In the genomic region with DNA sequence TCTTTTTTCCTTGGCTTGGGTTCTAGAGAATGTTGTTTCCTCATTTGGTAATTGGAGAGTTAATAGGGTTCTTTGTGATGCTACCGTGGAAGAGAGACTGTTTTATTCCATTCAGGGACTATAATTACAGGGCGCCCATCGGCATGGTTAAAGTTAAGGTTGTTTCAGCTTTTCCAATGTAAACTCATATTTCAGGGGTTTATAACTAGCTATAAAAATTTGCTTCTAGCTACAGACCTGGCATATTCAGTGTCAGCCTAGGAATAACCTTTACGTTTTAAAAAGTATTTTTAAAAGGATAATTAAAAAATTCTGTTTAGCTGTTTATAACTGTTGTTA, we compare ENCODE assay signal across 18 cellular contexts.
DNase-seq lines count a peak whose midpoint lies in the region; ATAC-seq and TF ChIP-seq lines count a peak whose summit lies in the region.
"Had no signal": no experiment of that assay in that cellular context is flagged by ENCODE, and none has a peak within 500 bp of the region (broad histone marks: within the 10 kb centered on the region; RNA-seq: fewer than 3 reads in every experiment).

No MANE protein-coding gene starts in this region.

- H3K27ac Mint-ChIP-seq in brain (peak overlapping the region in 4 of 5 experiments; percentile 33 to 84 (median 76)), Calu3 (ENCODE audit: unreplicated experiment) (no peak overlapping the region)
- no peak overlapping the region for H3K27ac Mint-ChIP-seq in activated naive CD4-positive, alpha-beta T cell treated with anti-CD3 and anti-CD28 coated beads for 36 hours
- H3K27ac Mint-ChIP-seq: activated CD4-positive, alpha-beta T cell treated with anti-CD3 and anti-CD28 coated beads, Interleukin-2, amount 10 ng/mL, durations not matched to agents 24 days and 14 days had no signal

- DNase-seq in suprapubic skin (ENCODE audit: low spot score in 2 of 2) (no peak), Calu3 (no peak)
- no peak for DNase-seq in activated naive CD4-positive, alpha-beta T cell treated with anti-CD3 and anti-CD28 coated beads for 36 hours
- no peak for DNase-seq in activated CD4-positive, CD25-positive, alpha-beta regulatory T cell treated with anti-CD3 and anti-CD28 coated beads, Interleukin-2, amount 50 U/mL, for 72 hours
- DNase-seq: activated CD4-positive, alpha-beta T cell treated with anti-CD3 and anti-CD28 coated beads, Interleukin-2, amount 10 ng/mL, durations not matched to agents 24 days and 14 days; activated naive CD4-positive, alpha-beta T cell treated with anti-CD3 and anti-CD28 coated beads, Interleukin-2, amount 50 U/mL, for 16 hours; effector CD8-positive, alpha-beta T cell; kidney glomerular epithelial cell; NCI-H526; stimulated activated CD4-positive, alpha-beta T cell treated with anti-CD3 and anti-CD28 coated beads, Interleukin-15, amount 100 ng/mL, for 24 hours; stimulated activated naive CD8-positive, alpha-beta T cell treated with anti-CD3 and anti-CD28 coated beads, Interleukin-15, Interleukin-2, amounts not matched to agents 100 U/mL and 50 U/mL, for 24 hours; T-helper 9 cell had no signal

- peaks cover 59% of the 10 kb centered on the region for H3K36me3 Mint-ChIP-seq in brain
- H3K36me3 Mint-ChIP-seq in Calu3 (ENCODE audit: insufficient read depth, unreplicated experiment): no peaks in the 10 kb centered on the region
- H3K36me3 Mint-ChIP-seq in activated naive CD4-positive, alpha-beta T cell treated with anti-CD3 and anti-CD28 coated beads for 36 hours (ENCODE audit: low read depth): peaks cover 26% of the 10 kb centered on the region

- intact Hi-C loops in Calu3 (cut with micrococcal nuclease; ENCODE audit: unreplicated experiment): no loop called here
- intact Hi-C loops in activated naive CD4-positive, alpha-beta T cell treated with anti-CD3 and anti-CD28 coated beads for 36 hours (cut with micrococcal nuclease): no loop called here

- H3K36me3 ChIP-seq in HUES6 (ENCODE audit: control insufficient read depth, insufficient read depth, low read length): no peaks in the 10 kb centered on the region
- peaks cover 10% of the 10 kb centered on the region for H3K36me3 ChIP-seq in mesodermal cell (ENCODE audit: control insufficient read depth, insufficient read depth, low read length)
- H3K36me3 ChIP-seq in suprapubic skin: no peaks in the 10 kb centered on the region

- CTCF ChIA-PET in Calu3 (lab: Charles Lee): interaction anchor here (0.6 to 0.8 kb wide), 2 partner anchors 13 to 47 kb away, joined by 3 read pairs; no protein-coding TSS in a partner anchor
- CTCF ChIA-PET in activated naive CD4-positive, alpha-beta T cell treated with anti-CD3 and anti-CD28 coated beads for 36 hours (lab: Charles Lee): interaction anchor here (0.7 to 1.1 kb wide), 2 partner anchors 9 to 300 kb away, joined by 4 to 5 read pairs; no protein-coding TSS in a partner anchor

- H3K9me3 Mint-ChIP-seq in brain (peaks cover 0 to 2% (median 1%) of the 10 kb centered on the region in 5 experiments), Calu3 (ENCODE audit: low read depth, unreplicated experiment) (peaks cover 2% of the 10 kb centered on the region)
- H3K9me3 Mint-ChIP-seq in activated naive CD4-positive, alpha-beta T cell treated with anti-CD3 and anti-CD28 coated beads for 36 hours: peaks cover 2% of the 10 kb centered on the region

- TF ChIP-seq CTCF in brain (conservative IDR thresholded peaks at IDR 0.05): no peak
- TF ChIP-seq CTCF in suprapubic skin (IDR thresholded peaks at IDR 0.05): no peak
- TF ChIP-seq CTCF in Calu3 (IDR thresholded peaks at IDR 0.05; ENCODE audit: unreplicated experiment): no peak

- WGBS in mesodermal cell (ENCODE audit: insufficient coverage in 2 of 2), 2 experiments: 80% methylated on average over 1 of the region's 4 CpGs; no CpG with 5 or more reads in 1 of the 2 experiments
- 59% methylated on average over 4 of the region's 4 CpGs for WGBS in suprapubic skin

- peaks cover 70% of the 10 kb centered on the region for H3K4me1 Mint-ChIP-seq in brain
- peaks cover 30% of the 10 kb centered on the region for H3K4me1 Mint-ChIP-seq in Calu3 (ENCODE audit: low read depth, unreplicated experiment)
- H3K4me1 Mint-ChIP-seq in activated naive CD4-positive, alpha-beta T cell treated with anti-CD3 and anti-CD28 coated beads for 36 hours (ENCODE audit: low read depth): peaks cover 5% of the 10 kb centered on the region

- H3K4me3 Mint-ChIP-seq in brain: peak overlapping the region; percentile 5 to 61 (median 32)
- no peak overlapping the region for H3K4me3 Mint-ChIP-seq in Calu3 (ENCODE audit: low read depth, unreplicated experiment)
- H3K4me3 Mint-ChIP-seq in activated naive CD4-positive, alpha-beta T cell treated with anti-CD3 and anti-CD28 coated beads for 36 hours: no peak overlapping the region
- H3K4me3 Mint-ChIP-seq: activated CD4-positive, alpha-beta T cell treated with anti-CD3 and anti-CD28 coated beads, Interleukin-2, amount 10 ng/mL, durations not matched to agents 24 days and 14 days had no signal

- H3K27me3 ChIP-seq in HUES6 (ENCODE audit: control insufficient read depth, insufficient read depth, low read length) (no peaks in the 10 kb centered on the region), suprapubic skin (no peaks in the 10 kb centered on the region)

- TF ChIP-seq EP300 in suprapubic skin (IDR thresholded peaks at IDR 0.05): no peak

- no peak for TF ChIP-seq POLR2A in suprapubic skin (IDR thresholded peaks at IDR 0.05)

- H3K4me3 ChIP-seq in HUES6 (ENCODE audit: low read depth, low read length) (peak overlapping the region; percentile 36; the same call in 1 of the 2 replicates), mesodermal cell (ENCODE audit: extremely low read depth, insufficient read depth, low read length, poor library complexity, severe bottlenecking) (no peak overlapping the region), suprapubic skin (no peak overlapping the region)
- H3K4me3 ChIP-seq: GM12878 had no signal

- BruUV-seq in Calu3 (replicated peaks; lab: Mats Ljungman, UMichigan): no TSS peak

- no peaks in the 10 kb centered on the region; the same call in 1 of the 2 replicates for H3K9me3 ChIP-seq in HUES6 (ENCODE audit: control insufficient read depth, insufficient read depth, low read depth, low read length)
- H3K9me3 ChIP-seq in mesodermal cell (ENCODE audit: control insufficient read depth, low read length): no peaks in the 10 kb centered on the region
- H3K9me3 ChIP-seq in suprapubic skin: no peaks in the 10 kb centered on the region

- H3K27ac ChIP-seq in HUES6 (ENCODE audit: low read depth, low read length) (no peak overlapping the region), mesodermal cell (ENCODE audit: low read depth, low read length, severe bottlenecking) (peak overlapping the region; percentile 73), suprapubic skin (peak overlapping the region; percentile 59)

- H3K27me3 Mint-ChIP-seq in brain (no peaks in the 10 kb centered on the region), Calu3 (ENCODE audit: unreplicated experiment) (no peaks in the 10 kb centered on the region)
- H3K27me3 Mint-ChIP-seq in activated naive CD4-positive, alpha-beta T cell treated with anti-CD3 and anti-CD28 coated beads for 36 hours (ENCODE audit: low read depth): no peaks in the 10 kb centered on the region
- H3K27me3 Mint-ChIP-seq: activated CD4-positive, alpha-beta T cell treated with anti-CD3 and anti-CD28 coated beads, Interleukin-2, amount 10 ng/mL, durations not matched to agents 24 days and 14 days had no signal

- ATAC-seq in activated CD4-positive, CD25-positive, alpha-beta regulatory T cell treated with anti-CD3 and anti-CD28 coated beads, Interleukin-2, amount 50 U/mL, for 24 hours: no peak
- ATAC-seq: GM12878; stimulated activated naive CD8-positive, alpha-beta T cell treated with anti-CD3 and anti-CD28 coated beads, Interleukin-15, Interleukin-2, amounts not matched to agents 100 U/mL and 50 U/mL, for 24 hours had no signal

- no peak overlapping the region for H3K9ac ChIP-seq in HUES6 (ENCODE audit: low read length)
- H3K9ac ChIP-seq: parathyroid adenoma had no signal

- H3K4me1 ChIP-seq in HUES6 (ENCODE audit: control insufficient read depth, insufficient read depth, low read length) (peaks cover 45% of the 10 kb centered on the region), mesodermal cell (ENCODE audit: control insufficient read depth, insufficient read depth, low read length, poor library complexity, severe bottlenecking) (peaks cover 50% of the 10 kb centered on the region), suprapubic skin (peaks cover 38% of the 10 kb centered on the region)

Comparison
In these comparisons a context has a peak if more than half of its experiments do, and no peak if none do; other contexts are left out.
1. H3K27ac Mint-ChIP-seq: peak in brain (4 of 5); none in Calu3 (single experiment) and activated naive CD4-positive, alpha-beta T cell treated with anti-CD3 and anti-CD28 coated beads for 36 hours (single experiment).
2. H3K4me3 Mint-ChIP-seq: peak in brain (5 of 5); none in Calu3 (single experiment) and activated naive CD4-positive, alpha-beta T cell treated with anti-CD3 and anti-CD28 coated beads for 36 hours (single experiment).